Comparison of ENCODE assay signal across 29 cellular contexts in genomic region chr18:10663750-10664149, GRCh38.
"Had no signal": no experiment of that assay in that cellular context is flagged by ENCODE, and none has a peak within 500 bp of the region (broad histone marks: within the 10 kb centered on the region; RNA-seq: fewer than 3 reads in every experiment).

No MANE protein-coding gene starts in this region.

- H3K36me3 ChIP-seq: stomach, suprapubic skin, thoracic aorta, thyroid gland, tibial artery, tibial nerve, transverse colon, upper lobe of left lung, upper lobe of right lung, uterus, vagina had no signal

- H3K4me3 ChIP-seq: stomach, suprapubic skin, testis, thoracic aorta, thyroid gland, tibial artery, tibial nerve, transverse colon, upper lobe of left lung, upper lobe of right lung, uterus, vagina had no signal

- H3K9me3 ChIP-seq: stomach, suprapubic skin, testis, thoracic aorta, thyroid gland, tibial artery, tibial nerve, transverse colon, upper lobe of left lung, upper lobe of right lung, uterus, vagina had no signal

- H3K36me3 Mint-ChIP-seq: stimulated activated effector memory CD8-positive, alpha-beta T cell treated with anti-CD3 and anti-CD28 coated beads, Interleukin-12 subunit alpha, Interleukin-12 subunit beta, amount 100 ng/mL, for 72 hours; stimulated activated memory B cell treated with anti-CD40 and anti-IgM and Interleukin-4, amounts not matched to agents 10 μg/mL and 1 μg/mL and 100 μg/mL, for 72 hours; stimulated activated naive B cell treated with anti-CD40 and anti-IgM and Interleukin-4, amounts not matched to agents 10 μg/mL and 1 μg/mL and 100 μg/mL, for 72 hours; type B pancreatic cell had no signal

- H3K27me3 Mint-ChIP-seq: stimulated activated memory B cell treated with anti-CD40 and anti-IgM and Interleukin-4, amounts not matched to agents 10 μg/mL and 1 μg/mL and 100 μg/mL, for 72 hours; stimulated activated naive CD8-positive, alpha-beta T cell treated with anti-CD3 and anti-CD28 coated beads, Interleukin-15, Interleukin-2, amounts not matched to agents 100 ng/mL and 50 ng/mL, for 24 hours; type B pancreatic cell had no signal

- H3K9me3 Mint-ChIP-seq: stimulated activated effector memory CD8-positive, alpha-beta T cell treated with anti-CD3 and anti-CD28 coated beads, Interleukin-12 subunit alpha, Interleukin-12 subunit beta, amount 100 ng/mL, for 72 hours; stimulated activated memory B cell treated with anti-CD40 and anti-IgM and Interleukin-4, amounts not matched to agents 10 μg/mL and 1 μg/mL and 100 μg/mL, for 72 hours; stimulated activated naive B cell treated with anti-CD40 and anti-IgM and Interleukin-4, amounts not matched to agents 10 μg/mL and 1 μg/mL and 100 μg/mL, for 72 hours; stimulated activated naive CD8-positive, alpha-beta T cell treated with anti-CD3 and anti-CD28 coated beads, Interleukin-15, amount 100 ng/mL, for 72 hours; stimulated activated naive CD8-positive, alpha-beta T cell treated with anti-CD3 and anti-CD28 coated beads, Interleukin-15, Interleukin-2, amounts not matched to agents 100 ng/mL and 50 ng/mL, for 24 hours had no signal

- H3K4me1 Mint-ChIP-seq: stimulated activated effector memory CD8-positive, alpha-beta T cell treated with anti-CD3 and anti-CD28 coated beads, Interleukin-12 subunit alpha, Interleukin-12 subunit beta, amount 100 ng/mL, for 72 hours; stimulated activated memory B cell treated with anti-CD40 and anti-IgM and Interleukin-4, amounts not matched to agents 10 μg/mL and 1 μg/mL and 100 μg/mL, for 72 hours; stimulated activated naive CD8-positive, alpha-beta T cell treated with anti-CD3 and anti-CD28 coated beads, Interleukin-15, amount 100 ng/mL, for 72 hours had no signal

- DNase-seq: stimulated activated CD4-positive, alpha-beta T cell treated with anti-CD3 and anti-CD28 coated beads, Interleukin-2, amount 100 ng/mL, for 48 hours; stimulated activated CD4-positive, alpha-beta T cell treated with anti-CD3 and anti-CD28 coated beads, Interleukin-4, amount 100 ng/mL, for 1 hour; stimulated activated CD4-positive, alpha-beta T cell treated with anti-CD3 and anti-CD28 coated beads, Interleukin-4, amount 100 ng/mL, for 24 hours; stimulated activated CD4-positive, alpha-beta T cell treated with anti-CD3 and anti-CD28 coated beads, Interleukin-4, amount 100 ng/mL, for 4 hours; stimulated activated CD8-positive, alpha-beta memory T cell treated with anti-CD3 and anti-CD28 coated beads, Interleukin-4, amount 100 ng/mL, for 48 hours; stimulated activated naive B cell treated with anti-CD40 and anti-IgM and Interleukin-4, amounts not matched to agents 10 μg/mL and 1 μg/mL and 100 μg/mL, for 72 hours; stimulated activated naive CD4-positive, alpha-beta T cell; stimulated activated naive CD4-positive, alpha-beta T cell treated with Interleukin-2 at 50 U/mL for 16 hours; stimulated activated naive CD8-positive, alpha-beta T cell treated with anti-CD3 and anti-CD28 coated beads, Interleukin-15, amount 100 ng/mL, for 72 hours; stimulated activated naive CD8-positive, alpha-beta T cell treated with anti-CD3 and anti-CD28 coated beads, Interleukin-15, Interleukin-2, amounts not matched to agents 100 U/mL and 50 U/mL, for 24 hours; stomach; substantia nigra; testis; thyroid gland; tibial artery; transverse colon; trophoblast cell; upper lobe of left lung; upper lobe of right lung; uterus had no signal

- H3K27ac ChIP-seq: stomach, suprapubic skin, testis, thoracic aorta, thyroid gland, tibial artery, tibial nerve, transverse colon, upper lobe of left lung, upper lobe of right lung, uterus, vagina had no signal

- FAIRE-seq: urothelium cell line had no signal

- H3K27me3 ChIP-seq: stomach, suprapubic skin, testis, thyroid gland, tibial artery, tibial nerve, transverse colon, upper lobe of left lung, upper lobe of right lung, uterus, vagina had no signal

- H3K4me1 ChIP-seq: testis, thyroid gland, tibial artery, transverse colon, upper lobe of left lung, upper lobe of right lung, uterus had no signal

- H3K27ac Mint-ChIP-seq: stimulated activated effector memory CD8-positive, alpha-beta T cell treated with anti-CD3 and anti-CD28 coated beads, Interleukin-12 subunit alpha, Interleukin-12 subunit beta, amount 100 ng/mL, for 72 hours; stimulated activated memory B cell treated with anti-CD40 and anti-IgM and Interleukin-4, amounts not matched to agents 10 μg/mL and 1 μg/mL and 100 μg/mL, for 72 hours; stimulated activated naive B cell treated with anti-CD40 and anti-IgM and Interleukin-4, amounts not matched to agents 10 μg/mL and 1 μg/mL and 100 μg/mL, for 72 hours; stimulated activated naive CD8-positive, alpha-beta T cell treated with anti-CD3 and anti-CD28 coated beads, Interleukin-15, amount 100 ng/mL, for 72 hours; stimulated activated naive CD8-positive, alpha-beta T cell treated with anti-CD3 and anti-CD28 coated beads, Interleukin-15, Interleukin-2, amounts not matched to agents 100 ng/mL and 50 ng/mL, for 24 hours; type B pancreatic cell had no signal

- H3K4me3 Mint-ChIP-seq: stimulated activated effector memory CD8-positive, alpha-beta T cell treated with anti-CD3 and anti-CD28 coated beads, Interleukin-12 subunit alpha, Interleukin-12 subunit beta, amount 100 ng/mL, for 72 hours; stimulated activated memory B cell treated with anti-CD40 and anti-IgM and Interleukin-4, amounts not matched to agents 10 μg/mL and 1 μg/mL and 100 μg/mL, for 72 hours; stimulated activated naive B cell treated with anti-CD40 and anti-IgM and Interleukin-4, amounts not matched to agents 10 μg/mL and 1 μg/mL and 100 μg/mL, for 72 hours; stimulated activated naive CD8-positive, alpha-beta T cell treated with anti-CD3 and anti-CD28 coated beads, Interleukin-15, amount 100 ng/mL, for 72 hours; stimulated activated naive CD8-positive, alpha-beta T cell treated with anti-CD3 and anti-CD28 coated beads, Interleukin-15, Interleukin-2, amounts not matched to agents 100 ng/mL and 50 ng/mL, for 24 hours; type B pancreatic cell had no signal
